In genomic region chr5:150000990-150001659, GRCh38 we compare ENCODE assay signal across 8 cellular contexts.
A peak's percentile ranks its signal among the peaks of the same experiment; 100 is the strongest.
DNase-seq lines count a peak whose midpoint lies in the region; ATAC-seq, FAIRE-seq and TF ChIP-seq lines count a peak whose summit lies in the region.

No MANE protein-coding gene starts in this region.

- no peaks in the 10 kb centered on the region for H3K9me3 Mint-ChIP-seq in T-helper 1 cell treated with Interleukin-12 subunit alpha and Interleukin-12 subunit beta and Interleukin-4 antibody, amounts not matched to agents 30 μg/mL and 1 μg/mL, for 36 hours

- H3K27ac Mint-ChIP-seq in T-helper 1 cell treated with Interleukin-12 subunit alpha and Interleukin-12 subunit beta and Interleukin-4 antibody, amounts not matched to agents 30 μg/mL and 1 μg/mL, for 36 hours: peak overlapping the region; percentile 98

- peak overlapping the region; percentile 95 for H3K4me3 Mint-ChIP-seq in T-helper 1 cell treated with Interleukin-12 subunit alpha and Interleukin-12 subunit beta and Interleukin-4 antibody, amounts not matched to agents 30 μg/mL and 1 μg/mL, for 36 hours

- peak overlapping the region; percentile 87 for H3K27ac ChIP-seq in brain microvascular endothelial cell

- no peaks in the 10 kb centered on the region for H3K27me3 Mint-ChIP-seq in T-helper 1 cell treated with Interleukin-12 subunit alpha and Interleukin-12 subunit beta and Interleukin-4 antibody, amounts not matched to agents 30 μg/mL and 1 μg/mL, for 36 hours (ENCODE audit: low read depth)

- no peaks in the 10 kb centered on the region for H3K27me3 ChIP-seq in brain microvascular endothelial cell (replicated peaks)

- no peak for FAIRE-seq in RCC 7860 (lab: Jason Lieb, UNC)

- H3K36me3 ChIP-seq in brain microvascular endothelial cell (replicated peaks): peaks cover 6% of the 10 kb centered on the region

- TF ChIP-seq CTCF in GM13976 (IDR thresholded peaks at IDR 0.05; ENCODE audit: borderline replicate concordance, control extremely low read depth, extremely low read depth, insufficient read depth, missing control alignments): no peak
- no peak for TF ChIP-seq CTCF in brain microvascular endothelial cell (IDR thresholded peaks at IDR 0.05; ENCODE audit: low read depth, low read length, missing control alignments)

- in situ Hi-C loops in GM13976 (cut with MboI; ENCODE audit: low sequenced_read_pairs, unreplicated experiment) (loop anchor here (5.0 kb wide), 1 partner anchor 364 kb away; no protein-coding TSS in a partner anchor), brain microvascular endothelial cell (cut with HindIII; ENCODE audit: low pct_ligation_motif_present, low sequenced_read_pairs) (no loop called here)

- peaks cover 35% of the 10 kb centered on the region for H3K4me1 Mint-ChIP-seq in T-helper 1 cell treated with Interleukin-12 subunit alpha and Interleukin-12 subunit beta and Interleukin-4 antibody, amounts not matched to agents 30 μg/mL and 1 μg/mL, for 36 hours (ENCODE audit: low read depth)

- DNase-seq in GM13976 (ENCODE audit: low spot score) (peak; percentile 41), brain microvascular endothelial cell (no peak), iris pigment epithelial cell (ENCODE audit: low read depth) (peak; percentile 75), NCI-H1694 (lab: John Stamatoyannopoulos, UW) (no peak), RCC 7860 (ENCODE audit: low spot score) (no peak)
- peak; percentile 2 to 9 for DNase-seq in stimulated activated CD4-positive, alpha-beta T cell treated with anti-CD3 and anti-CD28 coated beads, Interleukin-15, amount 100 ng/mL, for 1 hour (ENCODE audit: low read depth in 1 of 2, low spot score in 1 of 2)

- ATAC-seq in HG03139 (IDR thresholded peaks at IDR 0.05; ENCODE audit: unreplicated experiment): peak; percentile 1

- peaks cover 22% of the 10 kb centered on the region for H3K36me3 Mint-ChIP-seq in T-helper 1 cell treated with Interleukin-12 subunit alpha and Interleukin-12 subunit beta and Interleukin-4 antibody, amounts not matched to agents 30 μg/mL and 1 μg/mL, for 36 hours (ENCODE audit: low read depth)

- peak overlapping the region; percentile 92 for H3K4me3 ChIP-seq in brain microvascular endothelial cell (ENCODE audit: low read depth, low read length)

Comparison
In these comparisons a context has a peak if more than half of its experiments do, and no peak if none do; other contexts are left out.
1. DNase-seq: peak in GM13976 (single experiment), iris pigment epithelial cell (single experiment) and stimulated activated CD4-positive, alpha-beta T cell treated with anti-CD3 and anti-CD28 coated beads, Interleukin-15, amount 100 ng/mL, for 1 hour (2 of 2); none in brain microvascular endothelial cell (single experiment), NCI-H1694 (single experiment) and RCC 7860 (single experiment).